ENCODE assay signal across 9 cellular contexts in the genomic region with DNA sequence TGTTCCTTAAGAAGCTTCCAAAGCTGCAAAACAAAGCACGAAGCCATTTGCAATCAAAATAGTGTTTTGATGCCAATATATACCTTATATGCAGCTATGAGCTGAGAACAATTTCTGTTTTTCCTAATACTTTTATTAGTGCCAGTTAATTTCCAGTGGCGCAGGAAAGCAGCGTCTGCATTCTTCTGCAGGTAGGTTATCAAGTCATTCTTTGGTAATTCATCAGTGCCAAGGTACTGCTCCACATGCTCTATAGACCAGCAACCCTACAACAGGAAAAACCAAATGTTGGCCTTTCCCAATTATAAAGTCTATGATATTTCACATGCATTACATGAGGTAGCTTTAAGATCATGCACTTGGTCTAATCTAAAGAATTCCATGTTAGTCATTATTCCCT.
"Had no signal": no experiment of that assay in that cellular context is flagged by ENCODE, and none has a peak within 500 bp of the region (broad histone marks: within the 10 kb centered on the region; RNA-seq: fewer than 3 reads in every experiment).

No MANE protein-coding gene starts in this region.

- H3K4me3 Mint-ChIP-seq: HFFc6, IgD-negative memory B cell had no signal

- H3K9me3 ChIP-seq: HAP-1 had no signal

- H3K27ac Mint-ChIP-seq: HFFc6, IgD-negative memory B cell had no signal

- H3K4me3 ChIP-seq: GM23248, HAP-1 had no signal

- H3K9me3 Mint-ChIP-seq: HFFc6, IgD-negative memory B cell had no signal

- ATAC-seq: HCT116 had no signal

- H3K27ac ChIP-seq: GM23248, HL-60 had no signal

- H2AFZ ChIP-seq: GM23248 had no signal

- DNase-seq: GM23248, GOT3, H7, HFFc6, KBM-7 had no signal

- H3K4me1 Mint-ChIP-seq: IgD-negative memory B cell had no signal

- H3K36me3 Mint-ChIP-seq: IgD-negative memory B cell had no signal

- H3K9ac ChIP-seq: GM23248 had no signal

- H3K27me3 Mint-ChIP-seq: IgD-negative memory B cell had no signal

- H3K4me1 ChIP-seq: HAP-1 had no signal
